In the genomic region with DNA sequence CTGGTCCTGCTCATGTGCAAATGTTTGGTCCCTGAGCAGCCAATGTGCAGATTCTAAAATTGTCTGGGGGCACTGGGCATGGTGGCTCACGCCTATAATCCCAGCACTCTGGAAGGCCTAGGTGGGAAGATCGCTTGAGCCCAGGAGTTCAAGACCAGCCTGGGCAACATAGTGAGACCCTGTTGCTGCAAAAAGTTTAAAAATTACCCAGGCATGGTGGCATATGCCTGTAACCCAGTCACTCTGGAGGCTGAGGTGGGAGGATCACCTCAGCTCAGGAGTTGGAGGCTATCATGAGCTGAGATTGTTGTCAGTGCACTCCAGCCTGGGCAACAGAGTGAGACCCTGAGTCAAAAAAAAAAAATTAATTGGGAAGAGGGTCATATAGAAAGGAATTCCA, we compare ENCODE assay signal across 24 cellular contexts. TPM values are rescaled to one million over a fixed set of nuclear protein-coding genes. Genes with fewer than 3 reads are reported as not detected.
DNase-seq lines count a peak whose midpoint lies in the region; ATAC-seq and TF ChIP-seq lines count a peak whose summit lies in the region.
"Had no signal": no experiment of that assay in that cellular context is flagged by ENCODE, and none has a peak within 500 bp of the region (broad histone marks: within the 10 kb centered on the region; RNA-seq: fewer than 3 reads in every experiment).

No MANE protein-coding gene starts in this region.

- 45 to 75% methylated on average over 2 of the region's 2 CpGs for WGBS in thyroid gland, 2 donors
- 95 to 96% methylated on average over 2 of the region's 2 CpGs for WGBS in sigmoid colon, 2 donors

- TF ChIP-seq EP300 in sigmoid colon (IDR thresholded peaks at IDR 0.05) = no peak

- H3K4me3 Mint-ChIP-seq in WTC11 = no peak overlapping the region
- H3K4me3 Mint-ChIP-seq: CD14-positive monocyte; CD4-positive, alpha-beta memory T cell; CD4-positive, CD25-positive, alpha-beta regulatory T cell; CD8-positive, alpha-beta memory T cell had no signal

- H3K4me1 ChIP-seq in thyroid gland = peaks cover 42 to 55% of the 10 kb centered on the region in 2 donors
- peaks cover 0 to 19% (median 16%) of the 10 kb centered on the region in 4 donors for H3K4me1 ChIP-seq in sigmoid colon
- H3K4me1 ChIP-seq: BE2C had no signal

- H3K4me1 Mint-ChIP-seq in WTC11 = peaks cover 22% of the 10 kb centered on the region

- H3K27ac Mint-ChIP-seq in WTC11 = no peak overlapping the region
- H3K27ac Mint-ChIP-seq: CD14-positive monocyte; CD4-positive, alpha-beta memory T cell; CD4-positive, CD25-positive, alpha-beta regulatory T cell; CD8-positive, alpha-beta memory T cell had no signal

- H3K9me3 ChIP-seq in thyroid gland (no peaks in the 10 kb centered on the region), sigmoid colon (no peaks in the 10 kb centered on the region)
- H3K9me3 ChIP-seq: BE2C, BLaER1 had no signal

- CTCF ChIA-PET in WTC11 (lab: Charles Lee) = no interaction called here

- peaks cover 37 to 62% of the 10 kb centered on the region in 2 donors for H3K36me3 ChIP-seq in thyroid gland
- H3K36me3 ChIP-seq in sigmoid colon = no peaks in the 10 kb centered on the region
- H3K36me3 ChIP-seq: BE2C, BLaER1 had no signal

- H3K36me3 Mint-ChIP-seq in WTC11 = peaks cover 19% of the 10 kb centered on the region
- H3K36me3 Mint-ChIP-seq: CD4-positive, alpha-beta memory T cell; CD4-positive, CD25-positive, alpha-beta regulatory T cell had no signal

- DNase-seq in WTC11 (ENCODE audit: low spot score) (no peak), fibroblast of pulmonary artery (ENCODE audit: low read depth) (no peak), thyroid gland (no peak), sigmoid colon (no peak), amniotic stem cell (lab: John Stamatoyannopoulos, UW) (no peak), cerebellar nuclear complex (lab: John Stamatoyannopoulos, UW) (no peak)
- DNase-seq: 8988T; ACHN; BE2C; C1 segment of cervical spinal cord; CD4-positive, alpha-beta memory T cell; CD4-positive, CD25-positive, alpha-beta regulatory T cell; CD8-positive, alpha-beta memory T cell; COR-L47; DMS 273 treated with DMSO at 0.1 percent for 48 hours; DMS153; DMS53; DMS79; DND-41; EL; GDM1 had no signal

- no peaks in the 10 kb centered on the region for H3K9me3 Mint-ChIP-seq in WTC11
- H3K9me3 Mint-ChIP-seq: CD8-positive, alpha-beta memory T cell had no signal

- intact Hi-C loops in thyroid gland (cut with DNase I) = no loop called here
- intact Hi-C loops in sigmoid colon (cut with DNase I) = no loop called here

- TF ChIP-seq CTCF in WTC11 (IDR thresholded peaks at IDR 0.05) (no peak), fibroblast of pulmonary artery (IDR thresholded peaks at IDR 0.05; ENCODE audit: low read length, missing control alignments) (no peak), thyroid gland (IDR thresholded peaks at IDR 0.05) (no peak), sigmoid colon (IDR thresholded peaks at IDR 0.05) (no peak)

- POLR2A ChIA-PET in WTC11 (lab: Charles Lee) = no interaction called here

- H3K27ac ChIP-seq in thyroid gland (peak overlapping the region in 2 of 3 donors; percentile 7 to 30), sigmoid colon (no peak overlapping the region)
- H3K27ac ChIP-seq: BLaER1 had no signal

- TF ChIP-seq POLR2A in thyroid gland (IDR thresholded peaks at IDR 0.05) (no peak), sigmoid colon (IDR thresholded peaks at IDR 0.05) (no peak)

- H3K27me3 Mint-ChIP-seq in WTC11 (ENCODE audit: low read depth) = peaks cover 15% of the 10 kb centered on the region

- H3K27me3 ChIP-seq in thyroid gland (no peaks in the 10 kb centered on the region), sigmoid colon (peaks cover 0 to 23% (median 0%) of the 10 kb centered on the region in 3 donors)

- H3K4me3 ChIP-seq in fibroblast of pulmonary artery (replicated peaks; ENCODE audit: low read depth, low read length) = peak overlapping the region; percentile 86
- H3K4me3 ChIP-seq in thyroid gland (replicated peaks in 1 of 3) = no peak overlapping the region
- no peak overlapping the region for H3K4me3 ChIP-seq in sigmoid colon
- H3K4me3 ChIP-seq: BLaER1, GM12878 had no signal

- no peak for ATAC-seq in WTC11
- ATAC-seq: GM12878 had no signal

TF ChIP-seq in WTC11, 78 proteins besides CTCF, POLR2A, EP300 and RAD21:
- TF ChIP-seq, protein P1, sequence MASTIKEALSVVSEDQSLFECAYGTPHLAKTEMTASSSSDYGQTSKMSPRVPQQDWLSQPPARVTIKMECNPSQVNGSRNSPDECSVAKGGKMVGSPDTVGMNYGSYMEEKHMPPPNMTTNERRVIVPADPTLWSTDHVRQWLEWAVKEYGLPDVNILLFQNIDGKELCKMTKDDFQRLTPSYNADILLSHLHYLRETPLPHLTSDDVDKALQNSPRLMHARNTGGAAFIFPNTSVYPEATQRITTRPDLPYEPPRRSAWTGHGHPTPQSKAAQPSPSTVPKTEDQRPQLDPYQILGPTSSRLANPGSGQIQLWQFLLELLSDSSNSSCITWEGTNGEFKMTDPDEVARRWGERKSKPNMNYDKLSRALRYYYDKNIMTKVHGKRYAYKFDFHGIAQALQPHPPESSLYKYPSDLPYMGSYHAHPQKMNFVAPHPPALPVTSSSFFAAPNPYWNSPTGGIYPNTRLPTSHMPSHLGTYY (CRISPR knock-in tag; IDR thresholded peaks at IDR 0.05) = no peak
- 0 out of 2 replicates have a peak, but pooled peaks have one; percentile 48 for TF ChIP-seq ZNF121 (CRISPR knock-in tag; IDR thresholded peaks at IDR 0.05)
- TF ChIP-seq, protein P2, sequence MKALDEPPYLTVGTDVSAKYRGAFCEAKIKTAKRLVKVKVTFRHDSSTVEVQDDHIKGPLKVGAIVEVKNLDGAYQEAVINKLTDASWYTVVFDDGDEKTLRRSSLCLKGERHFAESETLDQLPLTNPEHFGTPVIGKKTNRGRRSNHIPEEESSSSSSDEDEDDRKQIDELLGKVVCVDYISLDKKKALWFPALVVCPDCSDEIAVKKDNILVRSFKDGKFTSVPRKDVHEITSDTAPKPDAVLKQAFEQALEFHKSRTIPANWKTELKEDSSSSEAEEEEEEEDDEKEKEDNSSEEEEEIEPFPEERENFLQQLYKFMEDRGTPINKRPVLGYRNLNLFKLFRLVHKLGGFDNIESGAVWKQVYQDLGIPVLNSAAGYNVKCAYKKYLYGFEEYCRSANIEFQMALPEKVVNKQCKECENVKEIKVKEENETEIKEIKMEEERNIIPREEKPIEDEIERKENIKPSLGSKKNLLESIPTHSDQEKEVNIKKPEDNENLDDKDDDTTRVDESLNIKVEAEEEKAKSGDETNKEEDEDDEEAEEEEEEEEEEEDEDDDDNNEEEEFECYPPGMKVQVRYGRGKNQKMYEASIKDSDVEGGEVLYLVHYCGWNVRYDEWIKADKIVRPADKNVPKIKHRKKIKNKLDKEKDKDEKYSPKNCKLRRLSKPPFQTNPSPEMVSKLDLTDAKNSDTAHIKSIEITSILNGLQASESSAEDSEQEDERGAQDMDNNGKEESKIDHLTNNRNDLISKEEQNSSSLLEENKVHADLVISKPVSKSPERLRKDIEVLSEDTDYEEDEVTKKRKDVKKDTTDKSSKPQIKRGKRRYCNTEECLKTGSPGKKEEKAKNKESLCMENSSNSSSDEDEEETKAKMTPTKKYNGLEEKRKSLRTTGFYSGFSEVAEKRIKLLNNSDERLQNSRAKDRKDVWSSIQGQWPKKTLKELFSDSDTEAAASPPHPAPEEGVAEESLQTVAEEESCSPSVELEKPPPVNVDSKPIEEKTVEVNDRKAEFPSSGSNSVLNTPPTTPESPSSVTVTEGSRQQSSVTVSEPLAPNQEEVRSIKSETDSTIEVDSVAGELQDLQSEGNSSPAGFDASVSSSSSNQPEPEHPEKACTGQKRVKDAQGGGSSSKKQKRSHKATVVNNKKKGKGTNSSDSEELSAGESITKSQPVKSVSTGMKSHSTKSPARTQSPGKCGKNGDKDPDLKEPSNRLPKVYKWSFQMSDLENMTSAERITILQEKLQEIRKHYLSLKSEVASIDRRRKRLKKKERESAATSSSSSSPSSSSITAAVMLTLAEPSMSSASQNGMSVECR (CRISPR knock-in tag; IDR thresholded peaks at IDR 0.05; ENCODE audit: borderline replicate concordance) = no peak

RNA-seq across cellular contexts. Expression of gene LIPG, which starts 5.1 kb away (rescaled TPM):
- total RNA-seq in WTC11 (2021) (5.5 to 6.8 TPM (median 6.1 TPM) in 3 replicates), thyroid gland (100 to 1,000 TPM; 230 to 981 (median 515) TPM), sigmoid colon (1 to 10 TPM in 2 of 4 donors, under 1 TPM in 2; under 0.01 to 4.4 (median 2.1) TPM)
- polyA plus RNA-seq in sigmoid colon = 10 to 100 TPM in 1 of 3 donors, 1 to 10 TPM in 2; 2.3 to 21.9 (median 2.4) TPM
- total RNA-seq: CD4-positive, alpha-beta memory T cell; CD4-positive, CD25-positive, alpha-beta regulatory T cell; CD8-positive, alpha-beta memory T cell had no signal
- polyA plus RNA-seq: CD14-positive monocyte; CD4-positive, alpha-beta memory T cell; CD4-positive, CD25-positive, alpha-beta regulatory T cell; CD8-positive, alpha-beta memory T cell had no signal

Comparison
In these comparisons a context has a peak if more than half of its experiments do, and no peak if none do; other contexts are left out.
1. H3K27ac ChIP-seq: peak in thyroid gland (2 of 3); none in sigmoid colon (0 of 4).
2. RNA of gene LIPG, which starts 5.1 kb away (total RNA-seq): 230 to 981 TPM in thyroid gland; 5.5 to 6.8 TPM in WTC11 and under 0.01 to 4.4 TPM in sigmoid colon; every median in the first group is over 10 times any median in the second.